Comparison of ENCODE assay signal across 1 cellular context in the genomic region with DNA sequence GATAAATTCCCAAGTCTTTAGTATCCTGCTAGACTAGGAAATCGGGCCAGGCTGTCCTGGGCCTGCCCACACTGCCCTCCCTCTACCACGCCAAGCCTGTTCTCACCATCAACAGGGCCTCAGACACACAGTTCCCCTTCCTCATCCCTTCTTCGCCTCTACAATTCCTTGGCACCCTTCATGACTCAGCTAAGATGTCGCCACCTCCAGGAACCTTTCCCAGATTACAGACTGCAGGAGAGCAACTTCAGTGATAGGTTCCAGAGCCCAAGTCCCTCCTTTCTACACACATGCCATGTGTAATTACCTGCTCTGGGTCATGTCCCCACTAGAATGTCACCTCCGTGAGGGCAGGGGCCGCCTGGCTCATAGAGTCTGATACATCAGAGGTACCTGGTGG.
TF ChIP-seq lines count a peak whose summit lies in the region.

No MANE protein-coding gene starts in this region.

TF ChIP-seq in WTC11, 78 proteins besides CTCF, POLR2A, EP300 and RAD21 (continued from another document):
- TF ChIP-seq, protein P1, sequence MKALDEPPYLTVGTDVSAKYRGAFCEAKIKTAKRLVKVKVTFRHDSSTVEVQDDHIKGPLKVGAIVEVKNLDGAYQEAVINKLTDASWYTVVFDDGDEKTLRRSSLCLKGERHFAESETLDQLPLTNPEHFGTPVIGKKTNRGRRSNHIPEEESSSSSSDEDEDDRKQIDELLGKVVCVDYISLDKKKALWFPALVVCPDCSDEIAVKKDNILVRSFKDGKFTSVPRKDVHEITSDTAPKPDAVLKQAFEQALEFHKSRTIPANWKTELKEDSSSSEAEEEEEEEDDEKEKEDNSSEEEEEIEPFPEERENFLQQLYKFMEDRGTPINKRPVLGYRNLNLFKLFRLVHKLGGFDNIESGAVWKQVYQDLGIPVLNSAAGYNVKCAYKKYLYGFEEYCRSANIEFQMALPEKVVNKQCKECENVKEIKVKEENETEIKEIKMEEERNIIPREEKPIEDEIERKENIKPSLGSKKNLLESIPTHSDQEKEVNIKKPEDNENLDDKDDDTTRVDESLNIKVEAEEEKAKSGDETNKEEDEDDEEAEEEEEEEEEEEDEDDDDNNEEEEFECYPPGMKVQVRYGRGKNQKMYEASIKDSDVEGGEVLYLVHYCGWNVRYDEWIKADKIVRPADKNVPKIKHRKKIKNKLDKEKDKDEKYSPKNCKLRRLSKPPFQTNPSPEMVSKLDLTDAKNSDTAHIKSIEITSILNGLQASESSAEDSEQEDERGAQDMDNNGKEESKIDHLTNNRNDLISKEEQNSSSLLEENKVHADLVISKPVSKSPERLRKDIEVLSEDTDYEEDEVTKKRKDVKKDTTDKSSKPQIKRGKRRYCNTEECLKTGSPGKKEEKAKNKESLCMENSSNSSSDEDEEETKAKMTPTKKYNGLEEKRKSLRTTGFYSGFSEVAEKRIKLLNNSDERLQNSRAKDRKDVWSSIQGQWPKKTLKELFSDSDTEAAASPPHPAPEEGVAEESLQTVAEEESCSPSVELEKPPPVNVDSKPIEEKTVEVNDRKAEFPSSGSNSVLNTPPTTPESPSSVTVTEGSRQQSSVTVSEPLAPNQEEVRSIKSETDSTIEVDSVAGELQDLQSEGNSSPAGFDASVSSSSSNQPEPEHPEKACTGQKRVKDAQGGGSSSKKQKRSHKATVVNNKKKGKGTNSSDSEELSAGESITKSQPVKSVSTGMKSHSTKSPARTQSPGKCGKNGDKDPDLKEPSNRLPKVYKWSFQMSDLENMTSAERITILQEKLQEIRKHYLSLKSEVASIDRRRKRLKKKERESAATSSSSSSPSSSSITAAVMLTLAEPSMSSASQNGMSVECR (CRISPR knock-in tag; IDR thresholded peaks at IDR 0.05; ENCODE audit: borderline replicate concordance): no peak
